ENCODE assay signal across 34 cellular contexts in genomic region chr12:62986844-62987243, GRCh38. TPM values are rescaled to one million over a fixed set of nuclear protein-coding genes. Genes with fewer than 3 reads are reported as not detected.
"Had no signal": no experiment of that assay in that cellular context is flagged by ENCODE, and none has a peak within 500 bp of the region (broad histone marks: within the 10 kb centered on the region; RNA-seq: fewer than 3 reads in every experiment).

No MANE protein-coding gene starts in this region.

- FAIRE-seq: astrocyte, TTC549 had no signal

- H3K9me3 ChIP-seq: adrenal gland, body of pancreas had no signal

- H3K36me3 ChIP-seq: adrenal gland, brain microvascular endothelial cell, breast epithelium had no signal

- H3K4me3 ChIP-seq: adrenal gland, body of pancreas, breast epithelium had no signal

- DNase-seq: activated B cell treated with CpG ODN at 0.5 μM for 24 hours; activated CD4-positive, alpha-beta memory T cell treated with anti-CD3 and anti-CD28 coated beads for 36 hours; activated CD4-positive, alpha-beta T cell treated with anti-CD3 and anti-CD28 coated beads for 4 hours; activated CD4-positive, alpha-beta T cell treated with anti-CD3 and anti-CD28 coated beads, Interleukin-2, amount 10 ng/mL, durations not matched to agents 24 days and 14 days; activated CD4-positive, alpha-beta T cell treated with anti-CD3 and anti-CD28 coated beads, Interleukin-2, amount 50 U/mL, for 1 hour; activated CD4-positive, alpha-beta T cell treated with anti-CD3 and anti-CD28 coated beads, Interleukin-2, amount 50 U/mL, for 4 hours; activated CD4-positive, CD25-positive, alpha-beta regulatory T cell treated with anti-CD3 and anti-CD28 coated beads, Interleukin-2, amount 50 U/mL, for 72 hours; activated CD8-positive, alpha-beta memory T cell treated with anti-CD3 and anti-CD28 coated beads, Interleukin-2, amount 50 U/mL, for 4 hours; activated CD8-positive, alpha-beta T cell treated with anti-CD3 and anti-CD28 coated beads for 36 hours; activated effector memory CD4-positive, alpha-beta T cell treated with anti-CD3 and anti-CD28 coated beads, Interleukin-2, amount 50 U/mL, for 16 hours; activated gamma-delta T cell treated with Interleukin-2 at 50 U/mL for 16 hours; activated naive CD4-positive, alpha-beta T cell; activated naive CD4-positive, alpha-beta T cell treated with anti-CD3 and anti-CD28 coated beads for 36 hours; activated naive CD4-positive, alpha-beta T cell treated with anti-CD3 and anti-CD28 coated beads, Interleukin-2, amount 50 U/mL, for 16 hours; activated naive CD8-positive, alpha-beta T cell treated with anti-CD3 and anti-CD28 coated beads for 36 hours; activated T-cell treated with anti-CD3 and anti-CD28 coated beads for 4 hours; activated T-cell treated with anti-CD3 and anti-CD28 coated beads, Interleukin-2, amount 50 U/mL, for 1 hour; activated T-cell treated with anti-CD3 and anti-CD28 coated beads, Interleukin-2, amount 50 U/mL, for 4 hours; activated T-cell treated with anti-CD3 and anti-CD28 coated beads, Interleukin-2, amount 50 U/mL, for 72 hours; adrenal gland; amniotic stem cell; aorta; body of pancreas; brain microvascular endothelial cell; central memory CD4-positive, alpha-beta T cell; T-helper 1 cell; T-helper 2 cell; T-helper 9 cell had no signal

- H3K27me3 ChIP-seq: adrenal gland, body of pancreas, brain microvascular endothelial cell, breast epithelium had no signal

- ATAC-seq: activated CD8-positive, alpha-beta T cell treated with anti-CD3 and anti-CD28 coated beads for 36 hours; activated naive CD4-positive, alpha-beta T cell treated with anti-CD3 and anti-CD28 coated beads, Interleukin-2, amount 50 U/mL, for 72 hours; activated T-cell treated with anti-CD3 and anti-CD28 coated beads, Interleukin-2, amount 50 U/mL, for 4 hours; activated T-cell treated with anti-CD3 and anti-CD28 coated beads, Interleukin-2, amount 50 U/mL, for 72 hours; activated T-helper 17 cell treated with anti-CD3 and anti-CD28 coated beads, Interleukin-2, amount 50 U/mL, for 72 hours; body of pancreas had no signal

- H3K27ac ChIP-seq: adrenal gland, body of pancreas, brain microvascular endothelial cell, breast epithelium had no signal

- H3K4me1 ChIP-seq: adrenal gland, body of pancreas, breast epithelium had no signal

RNA-seq across cellular contexts. Expression of gene PPM1H, which starts 51.9 kb away (rescaled TPM):
- total RNA-seq: activated B cell treated with CpG ODN at 0.5 μM for 24 hours; activated CD4-positive, alpha-beta memory T cell treated with anti-CD3 and anti-CD28 coated beads for 36 hours; activated CD4-positive, alpha-beta T cell treated with anti-CD3 and anti-CD28 coated beads, Interleukin-2, amount 10 ng/mL, durations not matched to agents 24 days and 14 days; activated naive CD4-positive, alpha-beta T cell treated with anti-CD3 and anti-CD28 coated beads for 36 hours; activated T-cell treated with anti-CD3 and anti-CD28 coated beads, Interleukin-2, amount 50 U/mL, for 72 hours; activated T-helper 1 cell treated with anti-CD3 and anti-CD28 coated beads, Interleukin-12 subunit alpha, Interleukin-12 subunit beta, Interleukin-2, Interleukin-4 antibody, amounts not matched to agents 30 ng/mL and 10 ng/mL and 1 ng/mL, durations not matched to agents 14 hours and 24 hours and 36 hours; activated T-helper 17 cell treated with anti-CD3 and anti-CD28 coated beads, Interleukin-2, amount 50 U/mL, for 72 hours had no signal
